In the genomic region with DNA sequence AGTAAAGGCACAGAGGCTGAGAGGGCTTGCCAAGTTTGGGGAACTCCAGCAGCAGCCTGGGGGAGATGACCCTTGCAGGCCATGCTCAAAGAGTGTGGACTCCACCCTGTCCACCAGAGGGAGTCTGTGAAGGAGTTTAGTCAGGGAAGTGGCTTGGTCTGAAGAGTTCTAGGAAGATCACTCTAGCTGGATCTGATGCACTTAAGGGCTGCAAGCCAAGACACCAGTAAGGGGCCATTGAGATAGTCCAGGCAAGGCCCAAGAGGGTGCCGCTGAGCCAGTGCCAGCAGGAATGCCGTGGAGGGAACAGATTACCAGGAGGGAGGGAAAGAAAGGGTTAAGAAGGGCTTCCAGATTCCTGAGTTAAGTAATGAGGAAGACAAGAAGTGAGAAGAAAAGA, we compare ENCODE assay signal across 8 cellular contexts.
DNase-seq lines count a peak whose midpoint lies in the region; ATAC-seq, FAIRE-seq and TF ChIP-seq lines count a peak whose summit lies in the region.

No MANE protein-coding gene starts in this region.

- H2AK5ac ChIP-seq in H9 (ENCODE audit: insufficient read length, low read length), result no peak overlapping the region

- H3K56ac ChIP-seq in H9 (ENCODE audit: insufficient read length, low read depth, low read length), result no peak overlapping the region

- H3K36me3 Mint-ChIP-seq in H9 (ENCODE audit: insufficient read depth in 1 of 3, low read depth in 3 of 3) (peaks cover 0 to 3% (median 2%) of the 10 kb centered on the region in 3 experiments; a peak in 4 of 7 replicates), WTC11 (no peaks in the 10 kb centered on the region)
- H3K36me3 Mint-ChIP-seq in natural killer cell treated with Interleukin-12 subunit alpha and Interleukin-12 subunit beta and Interleukin-15 and Interleukin-18, amount 100 ng/mL, for 72 hours, result no peaks in the 10 kb centered on the region

- H3K4me3 Mint-ChIP-seq in H9 (no peak overlapping the region; a peak in 1 of 5 replicates), WTC11 (no peak overlapping the region)
- H3K4me3 Mint-ChIP-seq in natural killer cell treated with Interleukin-12 subunit alpha and Interleukin-12 subunit beta and Interleukin-15 and Interleukin-18, amount 100 ng/mL, for 72 hours, result no peak overlapping the region

- peaks cover 4% of the 10 kb centered on the region in 2 experiments for H3K4me1 Mint-ChIP-seq in H9
- peaks cover 4% of the 10 kb centered on the region for H3K4me1 Mint-ChIP-seq in WTC11
- peaks cover 5 to 17% of the 10 kb centered on the region in 2 donors for H3K4me1 Mint-ChIP-seq in natural killer cell treated with Interleukin-12 subunit alpha and Interleukin-12 subunit beta and Interleukin-15 and Interleukin-18, amount 100 ng/mL, for 72 hours (ENCODE audit: low read depth in 2 of 2)

- WGBS in H9 (ENCODE audit: extremely low coverage, insufficient read length, low lambda C conversion rate), result no CpG with 5 or more reads among the region's 2 CpGs

- H3K79me1 ChIP-seq in H9 (ENCODE audit: insufficient read depth, low read depth, low read length, poor library complexity, severe bottlenecking), result no peaks in the 10 kb centered on the region

- H3K36me3 ChIP-seq in A673 (ENCODE audit: insufficient read depth, low read length, poor library complexity, severe bottlenecking), result no peaks in the 10 kb centered on the region

- TF ChIP-seq CTCF in A673 (conservative IDR thresholded peaks at IDR 0.05; ENCODE audit: low read depth, low read length) (peak; percentile 72), H9 (conservative IDR thresholded peaks at IDR 0.05) (peak; percentile 85), WTC11 (IDR thresholded peaks at IDR 0.05) (peak; percentile 54)

- DNase-seq in A673 (ENCODE audit: low spot score) (peak; percentile 82), GM04504 (ENCODE audit: low read depth) (peak; percentile 32), H9 (peak; percentile 84), M059J (ENCODE audit: low read depth) (peak; percentile 66), WTC11 (ENCODE audit: low spot score) (peak; percentile 81), urothelium cell line (ENCODE audit: low spot score) (peak; percentile 65)
- DNase-seq in natural killer cell treated with Interleukin-12 subunit alpha and Interleukin-12 subunit beta and Interleukin-15 and Interleukin-18, amount 100 ng/mL, for 72 hours (ENCODE audit: low spot score), result no peak

- H4K8ac ChIP-seq in H9 (replicated peaks; ENCODE audit: insufficient read length, low read depth, low read length), result no peak overlapping the region

- ATAC-seq in WTC11 (peak; percentile 100), esophagus mucosa (peak; percentile 81)
- peak; percentile 78 to 80 for ATAC-seq in natural killer cell treated with Interleukin-12 subunit alpha and Interleukin-12 subunit beta and Interleukin-15 and Interleukin-18, amount 100 ng/mL, for 72 hours

- no peak overlapping the region for H2AFZ ChIP-seq in H9 (ENCODE audit: low read length)

- no peak overlapping the region for H3T11ph ChIP-seq in H9 (ENCODE audit: low read length)

- H2BK12ac ChIP-seq in H9 (ENCODE audit: insufficient read length, low read depth, low read length), result no peak overlapping the region

- H3K4me1 ChIP-seq in A673 (ENCODE audit: insufficient read depth, low read length, poor library complexity, severe bottlenecking) (no peaks in the 10 kb centered on the region), H9 (ENCODE audit: insufficient read depth, low read length) (no peaks in the 10 kb centered on the region)

- H3K27me3 Mint-ChIP-seq in H9 (ENCODE audit: low read depth) (no peaks in the 10 kb centered on the region), WTC11 (ENCODE audit: low read depth) (no peaks in the 10 kb centered on the region)
- no peaks in the 10 kb centered on the region for H3K27me3 Mint-ChIP-seq in natural killer cell treated with Interleukin-12 subunit alpha and Interleukin-12 subunit beta and Interleukin-15 and Interleukin-18, amount 100 ng/mL, for 72 hours

- H3K23me2 ChIP-seq in H9 (ENCODE audit: insufficient read length, low read depth, low read length, poor library complexity, severe bottlenecking), result no peaks in the 10 kb centered on the region

- H3K79me2 ChIP-seq in H9 (ENCODE audit: insufficient read depth, low read length), result no peaks in the 10 kb centered on the region

- H3K23ac ChIP-seq in H9 (ENCODE audit: insufficient read length, low read depth, low read length), result no peak overlapping the region

- BruUV-seq in A673 (replicated peaks; lab: Mats Ljungman, UMichigan), result no TSS peak

- H3K27me3 ChIP-seq in A673 (replicated peaks; ENCODE audit: insufficient read depth, low read depth, low read length, poor library complexity) (no peaks in the 10 kb centered on the region), H9 (ENCODE audit: insufficient read depth, low read length) (no peaks in the 10 kb centered on the region)

- H2BK120ac ChIP-seq in H9 (ENCODE audit: low read depth, low read length, poor library complexity, severe bottlenecking), result no peak overlapping the region

- no peak overlapping the region for H4K91ac ChIP-seq in H9 (ENCODE audit: insufficient read length, low read depth, low read length)

- H3K4me2 ChIP-seq in H9 (ENCODE audit: insufficient read depth, insufficient read length, low read length), result no peak overlapping the region

- intact Hi-C loops in A673 (cut with micrococcal nuclease; ENCODE audit: unreplicated experiment), result loop anchor here (2.0 kb wide), 1 partner anchor 64 kb away; no protein-coding TSS in a partner anchor

- H3K14ac ChIP-seq in H9 (ENCODE audit: insufficient read depth, low read length), result no peak overlapping the region

- CTCF ChIA-PET in A673 (lab: Charles Lee) (no interaction called here), WTC11 (lab: Charles Lee) (interaction anchor here (0.6 to 4.9 kb wide), 12 partner anchors 8 to 340 kb away, joined by 3 to 28 read pairs (median 6); partner anchors contain the start of gene PDS5B)

- peak overlapping the region in 1 of 3 experiments; percentile 6; a peak in 2 of 7 replicates for H3K27ac Mint-ChIP-seq in H9
- H3K27ac Mint-ChIP-seq in WTC11, result no peak overlapping the region
- H3K27ac Mint-ChIP-seq in natural killer cell treated with Interleukin-12 subunit alpha and Interleukin-12 subunit beta and Interleukin-15 and Interleukin-18, amount 100 ng/mL, for 72 hours, result peak overlapping the region in 1 of 2 donors; percentile 40

- no peak overlapping the region for H4K5ac ChIP-seq in H9 (ENCODE audit: insufficient read length, low read depth, low read length)

- no peak overlapping the region for H2BK20ac ChIP-seq in H9 (ENCODE audit: low read depth, low read length, poor library complexity, severe bottlenecking)

- H3K9ac ChIP-seq in H9 (ENCODE audit: extremely low read depth, insufficient read length, low read length), result no peak overlapping the region

- H3K4ac ChIP-seq in H9 (ENCODE audit: low read depth, low read length), result no peak overlapping the region

- no peak overlapping the region for H3K4me3 ChIP-seq in A673 (ENCODE audit: low read depth, low read length, poor library complexity, severe bottlenecking)

- H3K27ac ChIP-seq in A673 (ENCODE audit: low read depth, low read length, poor library complexity, severe bottlenecking) (no peak overlapping the region), H9 (ENCODE audit: insufficient read length, low read depth, low read length) (no peak overlapping the region)

- FAIRE-seq in urothelium cell line (lab: Jason Lieb, UNC), result no peak

- H2BK15ac ChIP-seq in H9 (ENCODE audit: low read depth, low read length), result no peak overlapping the region

- no peak overlapping the region for H3K18ac ChIP-seq in H9 (ENCODE audit: insufficient read length, low read depth, low read length)

- H3K9me3 Mint-ChIP-seq in H9, result no peaks in the 10 kb centered on the region
- no peaks in the 10 kb centered on the region for H3K9me3 Mint-ChIP-seq in WTC11
- H3K9me3 Mint-ChIP-seq in natural killer cell treated with Interleukin-12 subunit alpha and Interleukin-12 subunit beta and Interleukin-15 and Interleukin-18, amount 100 ng/mL, for 72 hours, result no peaks in the 10 kb centered on the region

- H2BK5ac ChIP-seq in H9 (ENCODE audit: insufficient read length, low read length), result no peak overlapping the region

- H4K20me1 ChIP-seq in H9 (ENCODE audit: control insufficient read depth, insufficient read depth, insufficient read length), result no peaks in the 10 kb centered on the region

- no peaks in the 10 kb centered on the region for H3K9me3 ChIP-seq in A673 (ENCODE audit: low read depth, low read length, poor library complexity, severe bottlenecking)
- no peaks in the 10 kb centered on the region for H3K9me3 ChIP-seq in H9 (ENCODE audit: control insufficient read depth, low read depth, low read length)

- POLR2A ChIA-PET in A673 (lab: Charles Lee; ENCODE audit: low non-redundant PET), result no interaction called here
- POLR2A ChIA-PET in WTC11 (lab: Charles Lee), result interaction anchor here (1.4 kb wide), 1 partner anchor 69 kb away, joined by 4 read pairs; the partner anchor contains the start of genes BRCA2 and ZAR1L

TF ChIP-seq in WTC11, 78 proteins besides CTCF, POLR2A, EP300 and RAD21 (continues in another document):
- TF ChIP-seq ZNF425 (CRISPR knock-in tag; conservative IDR thresholded peaks at IDR 0.05) (no peak), EMX1 (CRISPR knock-in tag; IDR thresholded peaks at IDR 0.05) (no peak)
